In genomic region chr21:35191754-35192153, GRCh38 we compare ENCODE assay signal across 30 cellular contexts.
"Had no signal": no experiment of that assay in that cellular context is flagged by ENCODE, and none has a peak within 500 bp of the region (broad histone marks: within the 10 kb centered on the region; RNA-seq: fewer than 3 reads in every experiment).

No MANE protein-coding gene starts in this region.

- H3K27me3 ChIP-seq: ascending aorta had no signal

- H3K9me3 ChIP-seq: ascending aorta had no signal

- DNase-seq: activated B cell treated with CpG ODN at 0.5 μM for 24 hours; activated CD4-positive, alpha-beta memory T cell treated with anti-CD3 and anti-CD28 coated beads for 36 hours; activated CD4-positive, alpha-beta T cell treated with anti-CD3 and anti-CD28 coated beads for 4 hours; activated CD4-positive, alpha-beta T cell treated with anti-CD3 and anti-CD28 coated beads, Interleukin-2, amount 10 ng/mL, durations not matched to agents 24 days and 14 days; activated CD4-positive, alpha-beta T cell treated with anti-CD3 and anti-CD28 coated beads, Interleukin-2, amount 50 U/mL, for 1 hour; activated CD4-positive, alpha-beta T cell treated with anti-CD3 and anti-CD28 coated beads, Interleukin-2, amount 50 U/mL, for 4 hours; activated CD4-positive, CD25-positive, alpha-beta regulatory T cell treated with anti-CD3 and anti-CD28 coated beads, Interleukin-2, amount 50 U/mL, for 72 hours; activated CD8-positive, alpha-beta memory T cell treated with anti-CD3 and anti-CD28 coated beads, Interleukin-2, amount 50 U/mL, for 4 hours; activated CD8-positive, alpha-beta T cell treated with anti-CD3 and anti-CD28 coated beads for 36 hours; activated effector memory CD4-positive, alpha-beta T cell treated with anti-CD3 and anti-CD28 coated beads, Interleukin-2, amount 50 U/mL, for 16 hours; activated gamma-delta T cell treated with Interleukin-2 at 50 U/mL for 16 hours; activated naive CD4-positive, alpha-beta T cell treated with anti-CD3 and anti-CD28 coated beads, Interleukin-2, amount 10 ng/mL, durations not matched to agents 7 days and 5 days; activated naive CD4-positive, alpha-beta T cell treated with Interleukin-2 at 50 U/mL for 16 hours; activated naive CD8-positive, alpha-beta T cell treated with anti-CD3 and anti-CD28 coated beads, Interleukin-2, amount 10 ng/mL, durations not matched to agents 7 days and 5 days; activated naive CD8-positive, alpha-beta T cell treated with anti-CD3 and anti-CD28 coated beads, Interleukin-2, amount 50 U/mL, for 24 hours; activated T-cell treated with anti-CD3 and anti-CD28 coated beads for 4 hours; activated T-cell treated with anti-CD3 and anti-CD28 coated beads, Interleukin-2, amount 50 U/mL, for 1 hour; activated T-cell treated with anti-CD3 and anti-CD28 coated beads, Interleukin-2, amount 50 U/mL, for 4 hours; activated T-cell treated with anti-CD3 and anti-CD28 coated beads, Interleukin-2, amount 50 U/mL, for 72 hours; amygdala; anterior cingulate cortex; caudate nucleus; cerebellar nuclear complex; T-helper 2 cell; T-helper 9 cell had no signal

- H3K4me3 ChIP-seq: ascending aorta, cardiac muscle cell had no signal

- H3K36me3 ChIP-seq: ascending aorta, cardiac muscle cell had no signal

- ATAC-seq: activated CD8-positive, alpha-beta T cell treated with anti-CD3 and anti-CD28 coated beads for 36 hours; activated naive CD8-positive, alpha-beta T cell treated with anti-CD3 and anti-CD28 coated beads, Interleukin-2, amount 50 U/mL, for 24 hours; activated T-cell treated with anti-CD3 and anti-CD28 coated beads, Interleukin-2, amount 50 U/mL, for 4 hours; activated T-cell treated with anti-CD3 and anti-CD28 coated beads, Interleukin-2, amount 50 U/mL, for 72 hours; activated T-helper 17 cell treated with anti-CD3 and anti-CD28 coated beads, Interleukin-2, amount 50 U/mL, for 72 hours had no signal

- H3K4me1 ChIP-seq: ascending aorta had no signal

- H3K27ac ChIP-seq: ascending aorta, cardiac muscle cell, VCaP had no signal

- FAIRE-seq: TTC549 had no signal
